In the genomic region with DNA sequence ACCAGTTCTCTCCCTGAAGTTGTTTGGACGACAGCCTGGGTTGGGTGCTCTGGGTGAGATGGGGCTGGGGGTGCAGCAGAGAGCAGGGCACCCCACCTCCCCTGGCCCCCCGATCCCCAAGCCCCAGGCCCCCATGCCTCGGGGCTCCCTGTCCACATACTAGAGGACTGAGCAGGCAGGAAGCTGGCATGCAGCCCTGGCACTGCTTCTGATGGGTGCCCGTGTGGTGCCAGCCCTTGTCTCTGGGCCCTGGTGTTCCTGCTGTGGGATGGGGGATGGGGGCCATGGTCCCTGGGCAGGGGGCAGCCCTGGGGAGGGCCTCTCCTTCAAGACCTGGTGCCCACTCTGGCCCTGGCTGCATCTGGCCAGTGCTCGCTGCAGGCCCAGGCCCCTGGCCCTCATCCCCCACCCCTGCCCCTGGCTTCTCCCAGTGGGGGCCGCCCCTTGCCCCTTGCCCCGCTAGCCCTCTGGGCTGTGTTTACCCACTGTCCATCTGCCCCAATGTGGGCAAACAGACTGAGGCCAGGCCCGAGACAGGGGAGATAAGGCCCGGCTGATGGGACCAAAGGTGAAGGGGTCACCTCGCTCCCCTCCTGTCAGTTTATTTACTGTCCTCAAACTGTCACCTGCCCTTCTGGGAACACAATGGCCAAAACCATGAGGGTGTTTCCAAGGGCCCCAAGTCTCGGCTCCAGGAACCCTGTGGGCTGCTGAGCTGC, we compare ENCODE assay signal across 1 cellular context.
TF ChIP-seq lines count a peak whose summit lies in the region.

No MANE protein-coding gene starts in this region.

TF ChIP-seq in HepG2, 621 proteins besides CTCF, POLR2A, EP300 and RAD21 (continued from another document and continues in another):
- TF ChIP-seq E2F1 (CRISPR knock-in tag; IDR thresholded peaks at IDR 0.05) = no peak
- TF ChIP-seq CHCHD3 (CRISPR knock-in tag; IDR thresholded peaks at IDR 0.05) = no peak
- TF ChIP-seq SAP130 (CRISPR knock-in tag; IDR thresholded peaks at IDR 0.05; ENCODE audit: low read depth) = peak; percentile 60
- no peak for TF ChIP-seq KAT7 (CRISPR knock-in tag; IDR thresholded peaks at IDR 0.05; ENCODE audit: borderline replicate concordance)
- TF ChIP-seq, protein P1, sequence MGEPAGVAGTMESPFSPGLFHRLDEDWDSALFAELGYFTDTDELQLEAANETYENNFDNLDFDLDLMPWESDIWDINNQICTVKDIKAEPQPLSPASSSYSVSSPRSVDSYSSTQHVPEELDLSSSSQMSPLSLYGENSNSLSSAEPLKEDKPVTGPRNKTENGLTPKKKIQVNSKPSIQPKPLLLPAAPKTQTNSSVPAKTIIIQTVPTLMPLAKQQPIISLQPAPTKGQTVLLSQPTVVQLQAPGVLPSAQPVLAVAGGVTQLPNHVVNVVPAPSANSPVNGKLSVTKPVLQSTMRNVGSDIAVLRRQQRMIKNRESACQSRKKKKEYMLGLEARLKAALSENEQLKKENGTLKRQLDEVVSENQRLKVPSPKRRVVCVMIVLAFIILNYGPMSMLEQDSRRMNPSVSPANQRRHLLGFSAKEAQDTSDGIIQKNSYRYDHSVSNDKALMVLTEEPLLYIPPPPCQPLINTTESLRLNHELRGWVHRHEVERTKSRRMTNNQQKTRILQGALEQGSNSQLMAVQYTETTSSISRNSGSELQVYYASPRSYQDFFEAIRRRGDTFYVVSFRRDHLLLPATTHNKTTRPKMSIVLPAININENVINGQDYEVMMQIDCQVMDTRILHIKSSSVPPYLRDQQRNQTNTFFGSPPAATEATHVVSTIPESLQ (CRISPR knock-in tag; conservative IDR thresholded peaks at IDR 0.05) = no peak
- TF ChIP-seq, protein P2, sequence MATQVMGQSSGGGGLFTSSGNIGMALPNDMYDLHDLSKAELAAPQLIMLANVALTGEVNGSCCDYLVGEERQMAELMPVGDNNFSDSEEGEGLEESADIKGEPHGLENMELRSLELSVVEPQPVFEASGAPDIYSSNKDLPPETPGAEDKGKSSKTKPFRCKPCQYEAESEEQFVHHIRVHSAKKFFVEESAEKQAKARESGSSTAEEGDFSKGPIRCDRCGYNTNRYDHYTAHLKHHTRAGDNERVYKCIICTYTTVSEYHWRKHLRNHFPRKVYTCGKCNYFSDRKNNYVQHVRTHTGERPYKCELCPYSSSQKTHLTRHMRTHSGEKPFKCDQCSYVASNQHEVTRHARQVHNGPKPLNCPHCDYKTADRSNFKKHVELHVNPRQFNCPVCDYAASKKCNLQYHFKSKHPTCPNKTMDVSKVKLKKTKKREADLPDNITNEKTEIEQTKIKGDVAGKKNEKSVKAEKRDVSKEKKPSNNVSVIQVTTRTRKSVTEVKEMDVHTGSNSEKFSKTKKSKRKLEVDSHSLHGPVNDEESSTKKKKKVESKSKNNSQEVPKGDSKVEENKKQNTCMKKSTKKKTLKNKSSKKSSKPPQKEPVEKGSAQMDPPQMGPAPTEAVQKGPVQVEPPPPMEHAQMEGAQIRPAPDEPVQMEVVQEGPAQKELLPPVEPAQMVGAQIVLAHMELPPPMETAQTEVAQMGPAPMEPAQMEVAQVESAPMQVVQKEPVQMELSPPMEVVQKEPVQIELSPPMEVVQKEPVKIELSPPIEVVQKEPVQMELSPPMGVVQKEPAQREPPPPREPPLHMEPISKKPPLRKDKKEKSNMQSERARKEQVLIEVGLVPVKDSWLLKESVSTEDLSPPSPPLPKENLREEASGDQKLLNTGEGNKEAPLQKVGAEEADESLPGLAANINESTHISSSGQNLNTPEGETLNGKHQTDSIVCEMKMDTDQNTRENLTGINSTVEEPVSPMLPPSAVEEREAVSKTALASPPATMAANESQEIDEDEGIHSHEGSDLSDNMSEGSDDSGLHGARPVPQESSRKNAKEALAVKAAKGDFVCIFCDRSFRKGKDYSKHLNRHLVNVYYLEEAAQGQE (IDR thresholded peaks at IDR 0.05; ENCODE audit: borderline replicate concordance in 1 of 2, low read depth in 1 of 2, low read length in 2 of 2) = peak in 1 of 2 experiments; percentile 41; a peak in 1 of 4 replicates
- TF ChIP-seq ATF2 (CRISPR knock-in tag; IDR thresholded peaks at IDR 0.05) = no peak
- no peak for TF ChIP-seq EEA1 (CRISPR knock-in tag; IDR thresholded peaks at IDR 0.05; ENCODE audit: borderline replicate concordance)
- no peak for TF ChIP-seq ZNF383 (CRISPR knock-in tag; IDR thresholded peaks at IDR 0.05; ENCODE audit: borderline replicate concordance)
- TF ChIP-seq, protein P3, sequence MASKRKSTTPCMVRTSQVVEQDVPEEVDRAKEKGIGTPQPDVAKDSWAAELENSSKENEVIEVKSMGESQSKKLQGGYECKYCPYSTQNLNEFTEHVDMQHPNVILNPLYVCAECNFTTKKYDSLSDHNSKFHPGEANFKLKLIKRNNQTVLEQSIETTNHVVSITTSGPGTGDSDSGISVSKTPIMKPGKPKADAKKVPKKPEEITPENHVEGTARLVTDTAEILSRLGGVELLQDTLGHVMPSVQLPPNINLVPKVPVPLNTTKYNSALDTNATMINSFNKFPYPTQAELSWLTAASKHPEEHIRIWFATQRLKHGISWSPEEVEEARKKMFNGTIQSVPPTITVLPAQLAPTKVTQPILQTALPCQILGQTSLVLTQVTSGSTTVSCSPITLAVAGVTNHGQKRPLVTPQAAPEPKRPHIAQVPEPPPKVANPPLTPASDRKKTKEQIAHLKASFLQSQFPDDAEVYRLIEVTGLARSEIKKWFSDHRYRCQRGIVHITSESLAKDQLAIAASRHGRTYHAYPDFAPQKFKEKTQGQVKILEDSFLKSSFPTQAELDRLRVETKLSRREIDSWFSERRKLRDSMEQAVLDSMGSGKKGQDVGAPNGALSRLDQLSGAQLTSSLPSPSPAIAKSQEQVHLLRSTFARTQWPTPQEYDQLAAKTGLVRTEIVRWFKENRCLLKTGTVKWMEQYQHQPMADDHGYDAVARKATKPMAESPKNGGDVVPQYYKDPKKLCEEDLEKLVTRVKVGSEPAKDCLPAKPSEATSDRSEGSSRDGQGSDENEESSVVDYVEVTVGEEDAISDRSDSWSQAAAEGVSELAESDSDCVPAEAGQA (IDR thresholded peaks at IDR 0.05; ENCODE audit: low read depth) = no peak
- TF ChIP-seq, protein P3 (CRISPR knock-in tag; IDR thresholded peaks at IDR 0.05; ENCODE audit: borderline replicate concordance) = no peak
- TF ChIP-seq ZNF550 (CRISPR knock-in tag; IDR thresholded peaks at IDR 0.05; ENCODE audit: borderline replicate concordance) = no peak
- TF ChIP-seq ZNF496 (CRISPR knock-in tag; IDR thresholded peaks at IDR 0.05; ENCODE audit: insufficient replicate concordance) = no peak
- no peak for TF ChIP-seq ZBTB46 (CRISPR knock-in tag; IDR thresholded peaks at IDR 0.05; ENCODE audit: borderline replicate concordance)
- TF ChIP-seq ZNF792 (CRISPR knock-in tag; IDR thresholded peaks at IDR 0.05) = no peak
- TF ChIP-seq MTF2 (CRISPR knock-in tag; IDR thresholded peaks at IDR 0.05; ENCODE audit: borderline replicate concordance) = no peak
- TF ChIP-seq RBFOX2 (IDR thresholded peaks at IDR 0.05; ENCODE audit: low read depth, low read length) = no peak
- peak; percentile 44; the same call in 1 of the 2 replicates for TF ChIP-seq ZNF318 (CRISPR knock-in tag; IDR thresholded peaks at IDR 0.05)
- TF ChIP-seq MBNL3 (CRISPR knock-in tag; conservative IDR thresholded peaks at IDR 0.05) = no peak
- TF ChIP-seq ZNF746 (CRISPR knock-in tag; IDR thresholded peaks at IDR 0.05) = peak; percentile 89
- no peak for TF ChIP-seq ZNF724P (CRISPR knock-in tag; IDR thresholded peaks at IDR 0.05; ENCODE audit: borderline replicate concordance)
- no peak for TF ChIP-seq ZNF253 (CRISPR knock-in tag; IDR thresholded peaks at IDR 0.05; ENCODE audit: borderline replicate concordance)
- peak; percentile 86 for TF ChIP-seq ARNTL (CRISPR knock-in tag; IDR thresholded peaks at IDR 0.05)
